Comparison of ENCODE assay signal across 9 cellular contexts in genomic region chr18:36179562-36180334, GRCh38. TPM values are rescaled to one million over a fixed set of nuclear protein-coding genes. Genes with fewer than 3 reads are reported as not detected.
DNase-seq lines count a peak whose midpoint lies in the region; ATAC-seq and TF ChIP-seq lines count a peak whose summit lies in the region.
"Had no signal": no experiment of that assay in that cellular context is flagged by ENCODE, and none has a peak within 500 bp of the region (broad histone marks: within the 10 kb centered on the region; RNA-seq: fewer than 3 reads in every experiment).

No MANE protein-coding gene starts in this region.

- no peaks in the 10 kb centered on the region for H3K9me3 ChIP-seq in psoas muscle

- ATAC-seq in SK-N-SH treated with all-trans-retinoic acid at 6 μM for 48 hours (peak; percentile 83), psoas muscle (peak; percentile 39 to 80 (median 64)), GM21737 (IDR thresholded peaks at IDR 0.05; ENCODE audit: unreplicated experiment) (no peak), HG03442 (IDR thresholded peaks at IDR 0.05; ENCODE audit: unreplicated experiment) (no peak)

- H3K4me1 ChIP-seq in psoas muscle, result no peaks in the 10 kb centered on the region

- H3K4me3 ChIP-seq in fibroblast of villous mesenchyme (ENCODE audit: low read depth, low read length) (no peak overlapping the region), psoas muscle (no peak overlapping the region)

- peaks cover 0 to 28% of the 10 kb centered on the region in 2 donors for H3K36me3 ChIP-seq in psoas muscle (ENCODE audit: insufficient read depth in 1 of 2, low read depth in 1 of 2)

- DNase-seq in EL, result peak; percentile 43
- DNase-seq in fibroblast of villous mesenchyme (ENCODE audit: low read depth), result peak; percentile 95
- DNase-seq in psoas muscle, result peak; percentile 76 to 86
- no peak for DNase-seq in DMS153 treated with DMSO at 0.1 percent for 48 hours (lab: John Stamatoyannopoulos, UW; ENCODE audit: unreplicated experiment)
- no peak for DNase-seq in NCI-H1417 treated with DMSO at 0.1 percent for 48 hours (lab: John Stamatoyannopoulos, UW)
- DNase-seq: activated CD8-positive, alpha-beta memory T cell treated with anti-CD3 and anti-CD28 coated beads, Interleukin-2, amount 50 U/mL, for 48 hours had no signal

- TF ChIP-seq CTCF in fibroblast of villous mesenchyme (IDR thresholded peaks at IDR 0.05; ENCODE audit: insufficient read depth, low read depth, low read length), result no peak
- no peak for TF ChIP-seq CTCF in psoas muscle (IDR thresholded peaks at IDR 0.05)

- intact Hi-C loops in psoas muscle (cut with DNase I), result loop anchor here in 1 of 2 donors (10.0 kb wide), 2 partner anchors 165 to 395 kb away; no protein-coding TSS in a partner anchor

- no peak overlapping the region for H3K27ac ChIP-seq in psoas muscle

- WGBS in psoas muscle, 3 donors, result 15 to 20% (median 19%) methylated on average over 7 of the region's 7 CpGs

- H3K27me3 ChIP-seq in psoas muscle (ENCODE audit: insufficient read depth in 3 of 3, low read length in 2 of 3), result no peaks in the 10 kb centered on the region

TF ChIP-seq in SK-N-SH treated with all-trans-retinoic acid at 6 μM for 48 hours, 23 proteins besides CTCF, POLR2A, EP300 and RAD21:
- no peak for TF ChIP-seq ARNTL (CRISPR knock-in tag; IDR thresholded peaks at IDR 0.05; ENCODE audit: borderline replicate concordance, low read depth)
- no peak for TF ChIP-seq TOX (CRISPR knock-in tag; IDR thresholded peaks at IDR 0.05; ENCODE audit: borderline replicate concordance)
- TF ChIP-seq PPARA (CRISPR knock-in tag; IDR thresholded peaks at IDR 0.05; ENCODE audit: borderline replicate concordance), result no peak
- no peak for TF ChIP-seq ZNF70 (CRISPR knock-in tag; IDR thresholded peaks at IDR 0.05)
- no peak for TF ChIP-seq ZC3H10 (CRISPR knock-in tag; IDR thresholded peaks at IDR 0.05)
- TF ChIP-seq GLIS3 (CRISPR knock-in tag; IDR thresholded peaks at IDR 0.05), result no peak
- TF ChIP-seq CREB5 (CRISPR knock-in tag; IDR thresholded peaks at IDR 0.05; ENCODE audit: low read depth), result no peak
- no peak for TF ChIP-seq ZNF565 (CRISPR knock-in tag; conservative IDR thresholded peaks at IDR 0.05; ENCODE audit: low read depth)
- no peak for TF ChIP-seq TCF4 (CRISPR knock-in tag; IDR thresholded peaks at IDR 0.05; ENCODE audit: borderline replicate concordance)
- no peak for TF ChIP-seq PATZ1 (CRISPR knock-in tag; IDR thresholded peaks at IDR 0.05; ENCODE audit: borderline replicate concordance)
- TF ChIP-seq ZNF8 (CRISPR knock-in tag; IDR thresholded peaks at IDR 0.05), result no peak
- no peak for TF ChIP-seq TSHZ2 (CRISPR knock-in tag; IDR thresholded peaks at IDR 0.05)
- TF ChIP-seq RARB (CRISPR knock-in tag; IDR thresholded peaks at IDR 0.05), result no peak
- no peak for TF ChIP-seq BACH2 (CRISPR knock-in tag; IDR thresholded peaks at IDR 0.05; ENCODE audit: borderline replicate concordance)
- TF ChIP-seq CSRNP3 (CRISPR knock-in tag; IDR thresholded peaks at IDR 0.05), result no peak
- TF ChIP-seq ZFP30 (CRISPR knock-in tag; IDR thresholded peaks at IDR 0.05), result no peak

RNA-seq across cellular contexts. Expression of gene MOCOS, which starts 7.5 kb away (rescaled TPM):
- total RNA-seq in fibroblast of villous mesenchyme (3.0 and 7.1 TPM in 2 replicates), psoas muscle (1 to 10 TPM in 2 of 4 donors, under 1 TPM in 2; 0.30 to 4.8 (median 1.9) TPM)
- 1 to 10 TPM in 1 of 3 donors, under 1 TPM in 2; 0.79 to 1.1 (median 0.94) TPM for polyA plus RNA-seq in psoas muscle

RNA-seq across cellular contexts. Expression of gene ELP2, which starts 50.0 kb away (rescaled TPM):
- total RNA-seq in fibroblast of villous mesenchyme, result 83.4 and 104 TPM in 2 replicates
- 10 to 100 TPM; 54.7 to 65.5 (median 57.4) TPM for total RNA-seq in psoas muscle
- polyA plus RNA-seq in psoas muscle, result 10 to 100 TPM; 25.0 to 39.6 (median 33.7) TPM

RNA-seq across cellular contexts. Expression of gene SLC39A6, which starts 50.6 kb away (rescaled TPM):
- 83.4 and 120 TPM in 2 replicates for total RNA-seq in fibroblast of villous mesenchyme
- 10 to 100 TPM in 3 of 4 donors, 1 to 10 TPM in 1; 10.0 to 21.3 (median 13.5) TPM for total RNA-seq in psoas muscle
- polyA plus RNA-seq in psoas muscle, result 10 to 100 TPM in 2 of 3 donors, 1 to 10 TPM in 1; 8.9 to 21.6 (median 20.8) TPM

Comparison
In these comparisons a context has a peak if more than half of its experiments do, and no peak if none do; other contexts are left out.
1. DNase-seq: peak in EL (single experiment), fibroblast of villous mesenchyme (single experiment) and psoas muscle (2 of 2); none in DMS153 treated with DMSO at 0.1 percent for 48 hours (single experiment) and NCI-H1417 treated with DMSO at 0.1 percent for 48 hours (single experiment).
2. ATAC-seq: peak in SK-N-SH treated with all-trans-retinoic acid at 6 μM for 48 hours (single experiment) and psoas muscle (4 of 4); none in GM21737 (single experiment) and HG03442 (single experiment).